9 cellular contexts compared by ENCODE assay signal in genomic region chr1:45913183-45913924, GRCh38.
A peak's percentile ranks its signal among the peaks of the same experiment; 100 is the strongest.
DNase-seq lines count a peak whose midpoint lies in the region; ATAC-seq and TF ChIP-seq lines count a peak whose summit lies in the region.
"Had no signal": no experiment of that assay in that cellular context is flagged by ENCODE, and none has a peak within 500 bp of the region (broad histone marks: within the 10 kb centered on the region; RNA-seq: fewer than 3 reads in every experiment).

No MANE protein-coding gene starts in this region.

- peak; percentile 73 for ATAC-seq in GM18907 (IDR thresholded peaks at IDR 0.05; ENCODE audit: unreplicated experiment)
- ATAC-seq in Right ventricle myocardium inferior = peak; percentile 93
- ATAC-seq in sciatic nerve = peak; percentile 83
- ATAC-seq in HG02852 (IDR thresholded peaks at IDR 0.05; ENCODE audit: unreplicated experiment) = no peak

- peak overlapping the region; percentile 40; the same call in 1 of the 2 replicates for H3K4me2 ChIP-seq in SK-N-SH

- POLR2A ChIA-PET in SK-N-SH (lab: Yijun Ruan, JAX) = no interaction called here

- no peaks in the 10 kb centered on the region for H3F3A ChIP-seq in SK-N-SH (replicated peaks; ENCODE audit: insufficient read depth)

- H3K79me2 ChIP-seq in SK-N-SH (ENCODE audit: insufficient read depth) = peaks cover 10% of the 10 kb centered on the region

- DNase-seq in SK-N-SH (peak; percentile 60), Right ventricle myocardium inferior (ENCODE audit: missing footprints) (no peak), sciatic nerve (ENCODE audit: low spot score) (no peak), H7 (no peak), GOT3 (lab: John Stamatoyannopoulos, UW) (no peak), SW 1271 (lab: John Stamatoyannopoulos, UW) (no peak)
- DNase-seq: activated naive CD4-positive, alpha-beta T cell treated with anti-CD3 and anti-CD28 coated beads, Interleukin-2, amount 50 U/mL, for 16 hours had no signal

- H3K9me3 ChIP-seq in SK-N-SH = no peaks in the 10 kb centered on the region

- no peak overlapping the region for H3K4me3 ChIP-seq in SK-N-SH (ENCODE audit: low read depth in 2 of 2, low read length in 1 of 2)
- H3K4me3 ChIP-seq in H7 (ENCODE audit: insufficient read depth, low read depth, low read length) = no peak overlapping the region

- H3K4me1 ChIP-seq in SK-N-SH (ENCODE audit: control insufficient read depth in 1 of 2, insufficient read depth in 2 of 2, low read depth in 1 of 2, low read length in 1 of 2) = peaks cover 12 to 16% of the 10 kb centered on the region in 2 experiments; a peak in 3 of 4 replicates

- no peaks in the 10 kb centered on the region for H4K20me1 ChIP-seq in SK-N-SH (ENCODE audit: insufficient read depth)

- H3K36me3 ChIP-seq in SK-N-SH (replicated peaks in 1 of 2; ENCODE audit: control insufficient read depth in 1 of 2, insufficient read depth in 2 of 2, low read length in 1 of 2) (no peaks in the 10 kb centered on the region), H7 (replicated peaks; ENCODE audit: control insufficient read depth, insufficient read depth, low read length) (no peaks in the 10 kb centered on the region)

- peak overlapping the region; percentile 34 to 76; a peak in 3 of 4 replicates for H3K27ac ChIP-seq in SK-N-SH (ENCODE audit: low read depth in 2 of 2, low read length in 1 of 2)

- H3K9ac ChIP-seq in SK-N-SH = peak overlapping the region; percentile 10; the same call in 1 of the 2 replicates

- TF ChIP-seq EP300 in SK-N-SH (IDR thresholded peaks at IDR 0.05; ENCODE audit: borderline replicate concordance in 1 of 2, low read depth in 1 of 2, low read length in 1 of 2) = peak; percentile 11 to 71; a peak in 2 of 4 replicates

- peak; percentile 9; the same call in 1 of the 2 replicates for TF ChIP-seq RAD21 in SK-N-SH (IDR thresholded peaks at IDR 0.05; ENCODE audit: low read length)

- CTCF ChIA-PET in SK-N-SH (lab: Yijun Ruan, JAX) = interaction anchor here (1.0 to 1.5 kb wide), 5 partner anchors 10 to 269 kb away, joined by 3 to 4 read pairs (median 3); no protein-coding TSS in a partner anchor

- no peaks in the 10 kb centered on the region for H3K9me2 ChIP-seq in SK-N-SH

- H2AFZ ChIP-seq in SK-N-SH (ENCODE audit: low read depth) = no peak overlapping the region

- H3K27me3 ChIP-seq in SK-N-SH (ENCODE audit: insufficient read depth) (no peaks in the 10 kb centered on the region), H7 (ENCODE audit: control insufficient read depth, insufficient read depth, low read length) (no peaks in the 10 kb centered on the region)

- WGBS in SK-N-SH (ENCODE audit: low lambda C conversion rate) = 50% methylated on average over 9 of the region's 9 CpGs

- no peak for TF ChIP-seq CTCF in SK-N-SH (IDR thresholded peaks at IDR 0.05)

- intact Hi-C loops in Right ventricle myocardium inferior (cut with DNase I) (loop anchor here (1.0 kb wide), 1 partner anchor 115 kb away; no protein-coding TSS in a partner anchor), sciatic nerve (cut with DNase I) (no loop called here)

TF ChIP-seq in SK-N-SH, 30 proteins besides CTCF, POLR2A, EP300 and RAD21 (continues in another document):
- TF ChIP-seq RCOR1 (IDR thresholded peaks at IDR 0.05; ENCODE audit: low read length) (no peak), USF2 (IDR thresholded peaks at IDR 0.05; ENCODE audit: borderline replicate concordance, low read depth, low read length) (no peak), FOXM1 (IDR thresholded peaks at IDR 0.05; ENCODE audit: low read depth) (no peak), MXI1 (IDR thresholded peaks at IDR 0.05; ENCODE audit: low read depth, low read length) (peak; percentile 51; the same call in 1 of the 2 replicates), TEAD4 (IDR thresholded peaks at IDR 0.05; ENCODE audit: borderline replicate concordance, insufficient read depth) (no peak), USF1 (IDR thresholded peaks at IDR 0.05; ENCODE audit: borderline replicate concordance, low read depth) (no peak), POLR2AphosphoS5 (IDR thresholded peaks at IDR 0.05; ENCODE audit: low read depth, low read length) (no peak), PBX3 (IDR thresholded peaks at IDR 0.05) (peak; percentile 83; the same call in 1 of the 2 replicates), RXRA (IDR thresholded peaks at IDR 0.05; ENCODE audit: borderline replicate concordance, low read depth) (no peak), TAF1 (IDR thresholded peaks at IDR 0.05; ENCODE audit: borderline replicate concordance, low read depth, low read length) (no peak), ZBTB33 (IDR thresholded peaks at IDR 0.05; ENCODE audit: borderline replicate concordance, low read depth) (no peak), ELF1 (IDR thresholded peaks at IDR 0.05) (no peak), GATA2 (CRISPR knock-in tag; IDR thresholded peaks at IDR 0.05) (no peak), GABPA (IDR thresholded peaks at IDR 0.05; ENCODE audit: low read depth) (no peak), NRF1 (IDR thresholded peaks at IDR 0.05; ENCODE audit: low read depth, low read length) (no peak), TCF12 (IDR thresholded peaks at IDR 0.05) (peak; percentile 88), MEF2A (IDR thresholded peaks at IDR 0.05; ENCODE audit: borderline replicate concordance, low read depth) (no peak), EZH2phosphoT487 (IDR thresholded peaks at IDR 0.05; ENCODE audit: borderline replicate concordance, low read depth) (no peak)
- TF ChIP-seq, protein P1, sequence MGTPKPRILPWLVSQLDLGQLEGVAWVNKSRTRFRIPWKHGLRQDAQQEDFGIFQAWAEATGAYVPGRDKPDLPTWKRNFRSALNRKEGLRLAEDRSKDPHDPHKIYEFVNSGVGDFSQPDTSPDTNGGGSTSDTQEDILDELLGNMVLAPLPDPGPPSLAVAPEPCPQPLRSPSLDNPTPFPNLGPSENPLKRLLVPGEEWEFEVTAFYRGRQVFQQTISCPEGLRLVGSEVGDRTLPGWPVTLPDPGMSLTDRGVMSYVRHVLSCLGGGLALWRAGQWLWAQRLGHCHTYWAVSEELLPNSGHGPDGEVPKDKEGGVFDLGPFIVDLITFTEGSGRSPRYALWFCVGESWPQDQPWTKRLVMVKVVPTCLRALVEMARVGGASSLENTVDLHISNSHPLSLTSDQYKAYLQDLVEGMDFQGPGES (IDR thresholded peaks at IDR 0.05; ENCODE audit: low read depth, low read length) = no peak
- TF ChIP-seq, protein P2, sequence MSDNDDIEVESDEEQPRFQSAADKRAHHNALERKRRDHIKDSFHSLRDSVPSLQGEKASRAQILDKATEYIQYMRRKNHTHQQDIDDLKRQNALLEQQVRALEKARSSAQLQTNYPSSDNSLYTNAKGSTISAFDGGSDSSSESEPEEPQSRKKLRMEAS (IDR thresholded peaks at IDR 0.05; ENCODE audit: low read depth) = peak; percentile 59; the same call in 1 of the 2 replicates
